9 cellular contexts compared by ENCODE assay signal in genomic region chr4:17556498-17556897, GRCh38. TPM values are rescaled to one million over a fixed set of nuclear protein-coding genes. Genes with fewer than 3 reads are reported as not detected.
"Had no signal": no experiment of that assay in that cellular context is flagged by ENCODE, and none has a peak within 500 bp of the region (broad histone marks: within the 10 kb centered on the region; RNA-seq: fewer than 3 reads in every experiment).

No MANE protein-coding gene starts in this region.

- H3K27ac ChIP-seq: HL-60 had no signal

- H3K4me3 ChIP-seq: K562 had no signal

- ATAC-seq: K562 had no signal

- DNase-seq: IMR-90, KBM-7, KG1 had no signal

- FAIRE-seq: HTR-8/SVneo, K562 had no signal

RNA-seq across cellular contexts. Expression of gene CLRN2, which starts 41.5 kb away (rescaled TPM):
- total RNA-seq: HT-29, HT1080, IMR-90, K562 had no signal
- polyA plus RNA-seq: IgD-negative memory B cell, IMR-90, K562 had no signal
